Comparison of ENCODE assay signal across 10 cellular contexts in genomic region chr3:177190701-177191100, GRCh38. TPM values are rescaled to one million over a fixed set of nuclear protein-coding genes. Genes with fewer than 3 reads are reported as not detected.
A peak's percentile ranks its signal among the peaks of the same experiment; 100 is the strongest.
DNase-seq lines count a peak whose midpoint lies in the region; ATAC-seq and TF ChIP-seq lines count a peak whose summit lies in the region.
"Had no signal": no experiment of that assay in that cellular context is flagged by ENCODE, and none has a peak within 500 bp of the region (broad histone marks: within the 10 kb centered on the region; RNA-seq: fewer than 3 reads in every experiment).

No MANE protein-coding gene starts in this region.

- no peak overlapping the region for H3K4me3 ChIP-seq in choroid plexus epithelial cell (ENCODE audit: low read depth, low read length)
- H3K4me3 ChIP-seq: thoracic aorta had no signal

- peak overlapping the region; percentile 14 to 45 (median 25) for H3K27ac Mint-ChIP-seq in IgD-negative memory B cell
- H3K27ac Mint-ChIP-seq in activated CD4-positive, alpha-beta memory T cell treated with anti-CD3 and anti-CD28 coated beads, Interleukin-2, amount 10 ng/mL, durations not matched to agents 7 days and 5 days = no peak overlapping the region

- H3K4me3 Mint-ChIP-seq in IgD-negative memory B cell = peak overlapping the region in 2 of 4 donors; percentile 1 to 62
- H3K4me3 Mint-ChIP-seq in activated CD4-positive, alpha-beta memory T cell treated with anti-CD3 and anti-CD28 coated beads, Interleukin-2, amount 10 ng/mL, durations not matched to agents 7 days and 5 days = no peak overlapping the region

- H3K27me3 Mint-ChIP-seq in IgD-negative memory B cell = no peaks in the 10 kb centered on the region
- no peaks in the 10 kb centered on the region for H3K27me3 Mint-ChIP-seq in activated CD4-positive, alpha-beta memory T cell treated with anti-CD3 and anti-CD28 coated beads, Interleukin-2, amount 10 ng/mL, durations not matched to agents 7 days and 5 days

- TF ChIP-seq CTCF in choroid plexus epithelial cell (conservative IDR thresholded peaks at IDR 0.05; ENCODE audit: low read depth, low read length) = no peak

- no peaks in the 10 kb centered on the region for H3K9me3 Mint-ChIP-seq in IgD-negative memory B cell
- H3K9me3 Mint-ChIP-seq in activated CD4-positive, alpha-beta memory T cell treated with anti-CD3 and anti-CD28 coated beads, Interleukin-2, amount 10 ng/mL, durations not matched to agents 7 days and 5 days = no peaks in the 10 kb centered on the region

- DNase-seq in AG20443 (ENCODE audit: low spot score) = peak; percentile 37
- peak; percentile 41 for DNase-seq in choroid plexus epithelial cell (ENCODE audit: low read depth)
- peak; percentile 35 for DNase-seq in myocyte (ENCODE audit: low read depth)
- no peak for DNase-seq in inferior parietal cortex (ENCODE audit: extremely low spot score)
- DNase-seq in NCI-H226 = no peak
- DNase-seq in activated CD4-positive, alpha-beta memory T cell treated with anti-CD3 and anti-CD28 coated beads, Interleukin-2, amount 10 ng/mL, durations not matched to agents 7 days and 5 days = no peak
- DNase-seq: DMS 273 treated with DMSO at 0.1 percent for 48 hours had no signal

- ATAC-seq in GM21423 (IDR thresholded peaks at IDR 0.05; ENCODE audit: unreplicated experiment) = no peak

- POLR2A ChIA-PET in activated CD4-positive, alpha-beta memory T cell treated with anti-CD3 and anti-CD28 coated beads, Interleukin-2, amount 10 ng/mL, durations not matched to agents 7 days and 5 days (lab: Charles Lee) = interaction anchor here (0.9 kb wide), 1 partner anchor 169 kb away, joined by 3 read pairs; no protein-coding TSS in a partner anchor

- peaks cover 10% of the 10 kb centered on the region for H3K36me3 Mint-ChIP-seq in IgD-negative memory B cell
- peaks cover 47% of the 10 kb centered on the region for H3K36me3 Mint-ChIP-seq in activated CD4-positive, alpha-beta memory T cell treated with anti-CD3 and anti-CD28 coated beads, Interleukin-2, amount 10 ng/mL, durations not matched to agents 7 days and 5 days (ENCODE audit: low read depth)

- CTCF ChIA-PET in activated CD4-positive, alpha-beta memory T cell treated with anti-CD3 and anti-CD28 coated beads, Interleukin-2, amount 10 ng/mL, durations not matched to agents 7 days and 5 days (lab: Charles Lee) = no interaction called here

- H3K4me1 Mint-ChIP-seq in IgD-negative memory B cell = peaks cover 48 to 61% (median 57%) of the 10 kb centered on the region in 3 donors
- peaks cover 56% of the 10 kb centered on the region for H3K4me1 Mint-ChIP-seq in activated CD4-positive, alpha-beta memory T cell treated with anti-CD3 and anti-CD28 coated beads, Interleukin-2, amount 10 ng/mL, durations not matched to agents 7 days and 5 days

RNA-seq across cellular contexts. Expression of gene TBL1XR1, which starts 6.6 kb away (rescaled TPM):
- polyA plus RNA-seq in IgD-negative memory B cell = 23.6 TPM
- total RNA-seq in myocyte = 150 and 167 TPM in 2 replicates
- 63.5 TPM for polyA plus RNA-seq in myocyte (2012)
- total RNA-seq in activated CD4-positive, alpha-beta memory T cell treated with anti-CD3 and anti-CD28 coated beads, Interleukin-2, amount 10 ng/mL, durations not matched to agents 7 days and 5 days = 100 to 1,000 TPM; 178 to 187 TPM

Comparison
In these comparisons a context has a peak if more than half of its experiments do, and no peak if none do; other contexts are left out.
1. DNase-seq: peak in AG20443 (single experiment), choroid plexus epithelial cell (single experiment) and myocyte (single experiment); none in inferior parietal cortex (single experiment), NCI-H226 (single experiment) and activated CD4-positive, alpha-beta memory T cell treated with anti-CD3 and anti-CD28 coated beads, Interleukin-2, amount 10 ng/mL, durations not matched to agents 7 days and 5 days (single experiment).